In genomic region chr1:201737350-201738060, GRCh38 we compare ENCODE assay signal across 8 cellular contexts.
DNase-seq lines count a peak whose midpoint lies in the region; FAIRE-seq and TF ChIP-seq lines count a peak whose summit lies in the region.

No MANE protein-coding gene starts in this region.

- DNase-seq in H4 (ENCODE audit: low spot score), result peak; percentile 33
- peak; percentile 96 for DNase-seq in brain pericyte (ENCODE audit: low read depth, low spot score)
- DNase-seq in iPS-NIHi11 (ENCODE audit: low spot score), result peak; percentile 63
- no peak for DNase-seq in NCI-H2196 treated with DMSO at 0.1 percent for 48 hours (lab: John Stamatoyannopoulos, UW; ENCODE audit: unreplicated experiment)
- no peak for DNase-seq in NCI-H69 (lab: John Stamatoyannopoulos, UW)
- no peak for DNase-seq in NCI-H748 (lab: John Stamatoyannopoulos, UW; ENCODE audit: unreplicated experiment)
- DNase-seq in kidney, result no peak

- peaks cover 4 to 12% (median 5%) of the 10 kb centered on the region in 3 donors for H3K27me3 ChIP-seq in skeletal muscle tissue (ENCODE audit: control insufficient read depth in 3 of 3, insufficient read depth in 3 of 3, low read length in 3 of 3)

- H3K27ac ChIP-seq in skeletal muscle tissue (ENCODE audit: low read depth, low read length) (peak overlapping the region; percentile 56), kidney (ENCODE audit: low read depth in 2 of 2, low read length in 2 of 2) (peak overlapping the region in 1 of 2 donors; percentile 45)

- no peak for TF ChIP-seq CTCF in kidney (IDR thresholded peaks at IDR 0.05; ENCODE audit: borderline replicate concordance, extremely low read depth, insufficient read depth)

- H3K4me3 ChIP-seq in skeletal muscle tissue (ENCODE audit: low read length in 3 of 3) (no peak overlapping the region), kidney (ENCODE audit: low read length in 2 of 2) (no peak overlapping the region)

- H3K9ac ChIP-seq in skeletal muscle tissue (ENCODE audit: low read depth in 1 of 3, low read length in 3 of 3), result peak overlapping the region in 1 of 3 donors; percentile 33
- no peak overlapping the region for H3K9ac ChIP-seq in kidney (ENCODE audit: low read length in 2 of 2)

- intact Hi-C loops in kidney (cut with DNase I), result no loop called here

- H3K9me3 ChIP-seq in skeletal muscle tissue (ENCODE audit: control insufficient read depth in 3 of 3, low read length in 3 of 3) (no peaks in the 10 kb centered on the region), kidney (ENCODE audit: control insufficient read depth in 1 of 2, low read length in 2 of 2) (no peaks in the 10 kb centered on the region)

- H3K36me3 ChIP-seq in skeletal muscle tissue (ENCODE audit: control insufficient read depth in 3 of 3, insufficient read depth in 3 of 3, low read length in 3 of 3), result no peaks in the 10 kb centered on the region
- H3K36me3 ChIP-seq in kidney (ENCODE audit: control insufficient read depth in 1 of 2, insufficient read depth in 2 of 2, low read length in 2 of 2), result no peaks in the 10 kb centered on the region

- H3K4me1 ChIP-seq in skeletal muscle tissue (ENCODE audit: control insufficient read depth in 3 of 3, insufficient read depth in 3 of 3, low read length in 3 of 3) (peaks cover 40 to 53% (median 50%) of the 10 kb centered on the region in 3 donors), kidney (ENCODE audit: control insufficient read depth in 1 of 2, insufficient read depth in 1 of 2, low read depth in 1 of 2, low read length in 2 of 2) (peaks cover 0 to 12% of the 10 kb centered on the region in 2 donors)

- no peak for FAIRE-seq in kidney (lab: Jason Lieb, UNC)

Comparison
In these comparisons a context has a peak if more than half of its experiments do, and no peak if none do; other contexts are left out.
1. DNase-seq: peak in H4 (single experiment), brain pericyte (single experiment) and iPS-NIHi11 (single experiment); none in NCI-H2196 treated with DMSO at 0.1 percent for 48 hours (single experiment), NCI-H69 (single experiment), NCI-H748 (single experiment) and kidney (single experiment).